ENCODE assay signal across 8 cellular contexts in the genomic region with DNA sequence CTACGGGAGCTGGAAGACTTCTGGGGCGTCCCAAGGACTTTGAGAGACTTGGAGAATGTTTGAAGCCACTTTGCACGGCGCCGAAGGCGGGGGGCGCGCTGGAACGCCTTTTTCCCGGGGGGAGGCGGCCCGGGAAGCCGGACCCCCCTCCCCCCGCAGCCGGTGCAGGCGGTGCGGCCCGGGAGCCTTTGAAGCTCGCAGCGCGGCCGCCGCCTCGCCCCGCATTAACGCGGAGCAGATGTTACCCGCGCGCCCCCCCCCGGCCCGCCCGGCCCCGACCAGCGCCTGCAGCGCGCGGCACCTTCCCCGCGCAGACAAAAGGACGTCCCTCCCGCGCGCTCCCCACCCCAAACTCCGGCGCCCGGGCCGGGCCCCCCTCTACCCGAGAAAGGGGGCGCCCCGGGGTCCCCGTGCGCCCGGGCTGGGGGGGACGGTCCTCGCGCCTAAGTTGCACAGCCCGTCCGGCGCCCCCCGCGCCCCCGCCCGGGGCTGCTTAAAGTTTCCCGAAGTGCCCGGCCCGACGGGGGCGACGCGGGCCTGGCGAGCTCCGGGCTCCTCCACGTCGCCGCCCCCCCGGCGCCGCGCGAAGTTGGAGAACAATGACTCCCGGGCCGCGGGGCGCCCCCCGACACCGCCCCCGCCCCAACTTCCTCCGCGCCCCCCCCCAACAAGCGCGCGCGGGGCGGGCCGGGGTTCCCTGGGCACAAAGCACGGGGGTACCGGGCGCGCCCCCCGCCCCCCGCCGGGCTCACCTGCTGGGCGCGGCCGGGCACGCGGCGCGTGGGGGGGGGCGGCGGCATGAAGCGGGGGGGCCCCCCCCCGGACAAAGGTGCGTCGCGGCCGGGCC. TPM values are rescaled to one million over a fixed set of nuclear protein-coding genes. Genes with fewer than 3 reads are reported as not detected.
A peak's percentile ranks its signal among the peaks of the same experiment; 100 is the strongest.
DNase-seq lines count a peak whose midpoint lies in the region; ATAC-seq and TF ChIP-seq lines count a peak whose summit lies in the region.

No MANE protein-coding gene starts in this region.

- no peaks in the 10 kb centered on the region for H3K27me3 ChIP-seq in GM23338 (ENCODE audit: insufficient read depth)

- peaks cover 14% of the 10 kb centered on the region; the same call in 2 of the 3 replicates for H3K4me1 Mint-ChIP-seq in GM23338
- H3K4me1 Mint-ChIP-seq in T-helper 1 cell treated with Interleukin-12 subunit alpha and Interleukin-12 subunit beta and Interleukin-4 antibody, amounts not matched to agents 30 μg/mL and 1 μg/mL, for 36 hours (ENCODE audit: low read depth): peaks cover 14% of the 10 kb centered on the region

- H3K4me1 ChIP-seq in GM23338 (ENCODE audit: insufficient read depth): peaks cover 10% of the 10 kb centered on the region

- H2AFZ ChIP-seq in GM23338: no peak overlapping the region

- DNase-seq in ACHN (peak; percentile 32), GM23338 (ENCODE audit: low spot score) (peak; percentile 58), T47D (ENCODE audit: low read depth in 1 of 2, low spot score in 1 of 2) (peak; percentile 43 to 53), left colon (peak; percentile 31 to 70), GF-D8 (lab: John Stamatoyannopoulos, UW) (no peak), GDM1 (lab: John Stamatoyannopoulos, UW) (no peak)
- DNase-seq in stimulated activated CD4-positive, alpha-beta T cell treated with anti-CD3 and anti-CD28 coated beads, TNF-alpha, amount 100 ng/mL, for 4 hours (ENCODE audit: low read depth in 3 of 3): peak in 2 of 3 experiments; percentile 27 to 44

- H3K9me3 Mint-ChIP-seq in GM23338: peaks cover 3% of the 10 kb centered on the region; the same call in 1 of the 3 replicates
- H3K9me3 Mint-ChIP-seq in T-helper 1 cell treated with Interleukin-12 subunit alpha and Interleukin-12 subunit beta and Interleukin-4 antibody, amounts not matched to agents 30 μg/mL and 1 μg/mL, for 36 hours: no peaks in the 10 kb centered on the region

- H4K20me1 ChIP-seq in GM23338 (replicated peaks; ENCODE audit: insufficient read depth): no peaks in the 10 kb centered on the region; the same call in 1 of the 2 replicates

- H3K79me2 ChIP-seq in GM23338 (replicated peaks; ENCODE audit: insufficient read depth): peaks cover 43% of the 10 kb centered on the region

- intact Hi-C loops in left colon (cut with DNase I, micrococcal nuclease): loop anchor here in 1 of 2 donors (5.0 kb wide), 1 partner anchor 44 kb away; the partner anchor contains the start of gene UQCR11

- H3K27me3 Mint-ChIP-seq in GM23338 (ENCODE audit: insufficient read depth, low read depth, poor library complexity): peaks cover 20% of the 10 kb centered on the region
- H3K27me3 Mint-ChIP-seq in T-helper 1 cell treated with Interleukin-12 subunit alpha and Interleukin-12 subunit beta and Interleukin-4 antibody, amounts not matched to agents 30 μg/mL and 1 μg/mL, for 36 hours (ENCODE audit: low read depth): no peaks in the 10 kb centered on the region

- TF ChIP-seq CTCF in GM23338 (conservative IDR thresholded peaks at IDR 0.05; ENCODE audit: low read depth in 2 of 2): no peak

- H3K4me2 ChIP-seq in GM23338: peak overlapping the region; percentile 82

- H3K27ac Mint-ChIP-seq in GM23338: peak overlapping the region; percentile 99
- H3K27ac Mint-ChIP-seq in T-helper 1 cell treated with Interleukin-12 subunit alpha and Interleukin-12 subunit beta and Interleukin-4 antibody, amounts not matched to agents 30 μg/mL and 1 μg/mL, for 36 hours: peak overlapping the region; percentile 93

- ATAC-seq in GM23338 (peak; percentile 3; the same call in 2 of the 3 replicates), left colon (peak; percentile 40)

- H3K4me3 Mint-ChIP-seq in GM23338: peak overlapping the region; percentile 97
- H3K4me3 Mint-ChIP-seq in T-helper 1 cell treated with Interleukin-12 subunit alpha and Interleukin-12 subunit beta and Interleukin-4 antibody, amounts not matched to agents 30 μg/mL and 1 μg/mL, for 36 hours: peak overlapping the region; percentile 90

- H3K9me2 ChIP-seq in GM23338 (ENCODE audit: insufficient read depth): no peaks in the 10 kb centered on the region

- H3K4me3 ChIP-seq in GM23338: peak overlapping the region; percentile 92

- in situ Hi-C loops in ACHN (cut with HindIII; ENCODE audit: low pct_ligation_motif_present, low pct_unique_long_range_greater_than_20kb, low sequenced_read_pairs): no loop called here
- in situ Hi-C loops in T47D (cut with HindIII; ENCODE audit: low pct_unique_long_range_greater_than_20kb, low sequenced_read_pairs): no loop called here

- peaks cover 7% of the 10 kb centered on the region; the same call in 1 of the 2 replicates for H3F3A ChIP-seq in GM23338 (replicated peaks; ENCODE audit: low read depth)

- H3K36me3 ChIP-seq in GM23338 (ENCODE audit: insufficient read depth): peaks cover 13% of the 10 kb centered on the region; the same call in 1 of the 2 replicates

- peaks cover 32% of the 10 kb centered on the region for H3K36me3 Mint-ChIP-seq in GM23338 (ENCODE audit: low read depth)
- H3K36me3 Mint-ChIP-seq in T-helper 1 cell treated with Interleukin-12 subunit alpha and Interleukin-12 subunit beta and Interleukin-4 antibody, amounts not matched to agents 30 μg/mL and 1 μg/mL, for 36 hours (ENCODE audit: low read depth): no peaks in the 10 kb centered on the region

- H3K27ac ChIP-seq in GM23338 (ENCODE audit: low read depth): peak overlapping the region; percentile 93

TF ChIP-seq in GM23338, 12 proteins besides CTCF, POLR2A, EP300 and RAD21 (continues in another document):
- TF ChIP-seq EZH2phosphoT487 (IDR thresholded peaks at IDR 0.05; ENCODE audit: unreplicated experiment) (no peak), CREB1 (CRISPR knock-in tag; IDR thresholded peaks at IDR 0.05; ENCODE audit: low read depth) (no peak), STAT1 (IDR thresholded peaks at IDR 0.05; ENCODE audit: unreplicated experiment) (no peak), ZNF114 (CRISPR knock-in tag; IDR thresholded peaks at IDR 0.05) (no peak), JUNB (IDR thresholded peaks at IDR 0.05; ENCODE audit: unreplicated experiment) (no peak), POLR2AphosphoS5 (IDR thresholded peaks at IDR 0.05; ENCODE audit: low read depth) (no peak), ZNF331 (CRISPR knock-in tag; IDR thresholded peaks at IDR 0.05; ENCODE audit: low read depth) (no peak)
- TF ChIP-seq, protein P1, sequence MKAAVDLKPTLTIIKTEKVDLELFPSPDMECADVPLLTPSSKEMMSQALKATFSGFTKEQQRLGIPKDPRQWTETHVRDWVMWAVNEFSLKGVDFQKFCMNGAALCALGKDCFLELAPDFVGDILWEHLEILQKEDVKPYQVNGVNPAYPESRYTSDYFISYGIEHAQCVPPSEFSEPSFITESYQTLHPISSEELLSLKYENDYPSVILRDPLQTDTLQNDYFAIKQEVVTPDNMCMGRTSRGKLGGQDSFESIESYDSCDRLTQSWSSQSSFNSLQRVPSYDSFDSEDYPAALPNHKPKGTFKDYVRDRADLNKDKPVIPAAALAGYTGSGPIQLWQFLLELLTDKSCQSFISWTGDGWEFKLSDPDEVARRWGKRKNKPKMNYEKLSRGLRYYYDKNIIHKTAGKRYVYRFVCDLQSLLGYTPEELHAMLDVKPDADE (IDR thresholded peaks at IDR 0.05): no peak

RNA-seq across cellular contexts. Expression of gene TCF3, which starts 0.6 kb away (rescaled TPM):
- 250 and 383 TPM in 2 replicates for total RNA-seq in GM23338 (2014; rRNA removed; shearing (Covaris generic))
- 166 and 186 TPM in 2 replicates for polyA plus RNA-seq in GM23338 (2016; fragmentation: Nextera tagmentation; extraction: Ambion mirVana)
- total RNA-seq in left colon: 10 to 100 TPM; 64.1 to 64.7 TPM

RNA-seq across cellular contexts. Expression of gene UQCR11, which starts 46.5 kb away (rescaled TPM):
- 35.3 and 46.4 TPM in 2 replicates for total RNA-seq in GM23338 (2014; rRNA removed; shearing (Covaris generic))
- 413 and 414 TPM in 2 replicates for polyA plus RNA-seq in GM23338 (2016; fragmentation: Nextera tagmentation; extraction: Ambion mirVana)
- total RNA-seq in left colon: 100 to 1,000 TPM; 337 to 359 TPM

RNA-seq across cellular contexts. Expression of gene MBD3, which starts 59.1 kb away (rescaled TPM):
- 103 and 118 TPM in 2 replicates for total RNA-seq in GM23338 (2014; rRNA removed; shearing (Covaris generic))
- polyA plus RNA-seq in GM23338 (2016; fragmentation: Nextera tagmentation; extraction: Ambion mirVana): 27.6 and 28.5 TPM in 2 replicates
- 10 to 100 TPM; 47.7 to 57.5 TPM for total RNA-seq in left colon

Comparison
In these comparisons a context has a peak if more than half of its experiments do, and no peak if none do; other contexts are left out.
1. DNase-seq: peak in ACHN (single experiment), GM23338 (single experiment), T47D (2 of 2), left colon (2 of 2) and stimulated activated CD4-positive, alpha-beta T cell treated with anti-CD3 and anti-CD28 coated beads, TNF-alpha, amount 100 ng/mL, for 4 hours (2 of 3); none in GF-D8 (single experiment) and GDM1 (single experiment).